15 cellular contexts compared by ENCODE assay signal in genomic region chr9:135330307-135330631, GRCh38.
DNase-seq lines count a peak whose midpoint lies in the region; ATAC-seq and TF ChIP-seq lines count a peak whose summit lies in the region.
"Had no signal": no experiment of that assay in that cellular context is flagged by ENCODE, and none has a peak within 500 bp of the region (broad histone marks: within the 10 kb centered on the region; RNA-seq: fewer than 3 reads in every experiment).

No MANE protein-coding gene starts in this region.

- DNase-seq in activated CD4-positive, alpha-beta memory T cell treated with anti-CD3 and anti-CD28 coated beads, Interleukin-2, amount 10 ng/mL, durations not matched to agents 7 days and 5 days, result peak; percentile 1
- DNase-seq in activated CD4-positive, alpha-beta memory T cell treated with anti-CD3 and anti-CD28 coated beads for 36 hours, result no peak
- DNase-seq in COLO668 (lab: John Stamatoyannopoulos, UW; ENCODE audit: unreplicated experiment) (peak; percentile 21), WTC11 (ENCODE audit: low spot score) (peak; percentile 4), osteocyte (ENCODE audit: extremely low spot score, unreplicated experiment) (peak; percentile 48), GM13976 (ENCODE audit: low spot score) (no peak)
- DNase-seq: CD4-positive, alpha-beta T cell; DMS53; EL; GOT3; NCI-H2029 treated with DMSO at 0.1 percent for 48 hours; NCI-H446 treated with DMSO at 0.1 percent for 48 hours had no signal

- ATAC-seq in WTC11 (no peak), HG03135 (IDR thresholded peaks at IDR 0.05; ENCODE audit: unreplicated experiment) (no peak), GM19463 (IDR thresholded peaks at IDR 0.05; ENCODE audit: unreplicated experiment) (no peak)
- ATAC-seq: K562 had no signal

- no peak overlapping the region for H3K4me3 Mint-ChIP-seq in activated CD4-positive, alpha-beta memory T cell treated with anti-CD3 and anti-CD28 coated beads, Interleukin-2, amount 10 ng/mL, durations not matched to agents 7 days and 5 days
- H3K4me3 Mint-ChIP-seq in activated CD4-positive, alpha-beta memory T cell treated with anti-CD3 and anti-CD28 coated beads for 36 hours, result no peak overlapping the region
- H3K4me3 Mint-ChIP-seq in WTC11 (no peak overlapping the region), osteocyte (ENCODE audit: unreplicated experiment) (no peak overlapping the region)
- H3K4me3 Mint-ChIP-seq: CD4-positive, alpha-beta T cell had no signal

- H3K27ac Mint-ChIP-seq in activated CD4-positive, alpha-beta memory T cell treated with anti-CD3 and anti-CD28 coated beads, Interleukin-2, amount 10 ng/mL, durations not matched to agents 7 days and 5 days, result no peak overlapping the region
- no peak overlapping the region for H3K27ac Mint-ChIP-seq in activated CD4-positive, alpha-beta memory T cell treated with anti-CD3 and anti-CD28 coated beads for 36 hours
- H3K27ac Mint-ChIP-seq in WTC11, result no peak overlapping the region
- no peak overlapping the region for H3K27ac Mint-ChIP-seq in osteocyte (ENCODE audit: unreplicated experiment)
- H3K27ac Mint-ChIP-seq: CD4-positive, alpha-beta T cell had no signal

- H3K4me1 Mint-ChIP-seq in activated CD4-positive, alpha-beta memory T cell treated with anti-CD3 and anti-CD28 coated beads, Interleukin-2, amount 10 ng/mL, durations not matched to agents 7 days and 5 days, result no peaks in the 10 kb centered on the region
- H3K4me1 Mint-ChIP-seq in activated CD4-positive, alpha-beta memory T cell treated with anti-CD3 and anti-CD28 coated beads for 36 hours (ENCODE audit: low read depth), result no peaks in the 10 kb centered on the region
- 0 out of 2 replicates have a peak, but pooled peaks cover 5% of the 10 kb centered on the region for H3K4me1 Mint-ChIP-seq in WTC11
- H3K4me1 Mint-ChIP-seq in osteocyte (ENCODE audit: unreplicated experiment), result no peaks in the 10 kb centered on the region

- POLR2A ChIA-PET in activated CD4-positive, alpha-beta memory T cell treated with anti-CD3 and anti-CD28 coated beads, Interleukin-2, amount 10 ng/mL, durations not matched to agents 7 days and 5 days (lab: Charles Lee), result no interaction called here
- POLR2A ChIA-PET in activated CD4-positive, alpha-beta memory T cell treated with anti-CD3 and anti-CD28 coated beads for 36 hours (lab: Charles Lee), result no interaction called here
- POLR2A ChIA-PET in WTC11 (lab: Charles Lee), result no interaction called here

- TF ChIP-seq CTCF in WTC11 (IDR thresholded peaks at IDR 0.05), result no peak
- no peak for TF ChIP-seq CTCF in osteocyte (IDR thresholded peaks at IDR 0.05)
- TF ChIP-seq CTCF in GM13976 (IDR thresholded peaks at IDR 0.05; ENCODE audit: borderline replicate concordance, control extremely low read depth, extremely low read depth, insufficient read depth, missing control alignments), result no peak

- no peaks in the 10 kb centered on the region for H3K36me3 Mint-ChIP-seq in activated CD4-positive, alpha-beta memory T cell treated with anti-CD3 and anti-CD28 coated beads, Interleukin-2, amount 10 ng/mL, durations not matched to agents 7 days and 5 days (ENCODE audit: low read depth)
- no peaks in the 10 kb centered on the region for H3K36me3 Mint-ChIP-seq in activated CD4-positive, alpha-beta memory T cell treated with anti-CD3 and anti-CD28 coated beads for 36 hours
- peaks cover 7% of the 10 kb centered on the region for H3K36me3 Mint-ChIP-seq in WTC11
- no peaks in the 10 kb centered on the region for H3K36me3 Mint-ChIP-seq in osteocyte (ENCODE audit: unreplicated experiment)

- in situ Hi-C loops in GM13976 (cut with MboI; ENCODE audit: low sequenced_read_pairs, unreplicated experiment), result no loop called here

- intact Hi-C loops in activated CD4-positive, alpha-beta memory T cell treated with anti-CD3 and anti-CD28 coated beads for 36 hours (cut with micrococcal nuclease), result no loop called here

- peaks cover 2% of the 10 kb centered on the region for H3K27me3 Mint-ChIP-seq in activated CD4-positive, alpha-beta memory T cell treated with anti-CD3 and anti-CD28 coated beads, Interleukin-2, amount 10 ng/mL, durations not matched to agents 7 days and 5 days
- H3K27me3 Mint-ChIP-seq in activated CD4-positive, alpha-beta memory T cell treated with anti-CD3 and anti-CD28 coated beads for 36 hours, result peaks cover 5% of the 10 kb centered on the region
- H3K27me3 Mint-ChIP-seq in WTC11 (ENCODE audit: low read depth) (no peaks in the 10 kb centered on the region), osteocyte (ENCODE audit: unreplicated experiment) (no peaks in the 10 kb centered on the region)

- CTCF ChIA-PET in activated CD4-positive, alpha-beta memory T cell treated with anti-CD3 and anti-CD28 coated beads, Interleukin-2, amount 10 ng/mL, durations not matched to agents 7 days and 5 days (lab: Charles Lee), result no interaction called here
- CTCF ChIA-PET in activated CD4-positive, alpha-beta memory T cell treated with anti-CD3 and anti-CD28 coated beads for 36 hours (lab: Charles Lee), result no interaction called here
- CTCF ChIA-PET in WTC11 (lab: Charles Lee), result no interaction called here

- H3K9me3 Mint-ChIP-seq in activated CD4-positive, alpha-beta memory T cell treated with anti-CD3 and anti-CD28 coated beads, Interleukin-2, amount 10 ng/mL, durations not matched to agents 7 days and 5 days, result no peaks in the 10 kb centered on the region
- H3K9me3 Mint-ChIP-seq in activated CD4-positive, alpha-beta memory T cell treated with anti-CD3 and anti-CD28 coated beads for 36 hours, result no peaks in the 10 kb centered on the region
- H3K9me3 Mint-ChIP-seq in WTC11, result peaks cover 14% of the 10 kb centered on the region
- H3K9me3 Mint-ChIP-seq in osteocyte (ENCODE audit: unreplicated experiment), result peaks cover 4% of the 10 kb centered on the region
- H3K9me3 Mint-ChIP-seq: CD4-positive, alpha-beta T cell had no signal

TF ChIP-seq in WTC11, 78 proteins besides CTCF, POLR2A, EP300 and RAD21 (continues in another document):
- TF ChIP-seq ZNF671 (CRISPR knock-in tag; IDR thresholded peaks at IDR 0.05), result no peak
- no peak for TF ChIP-seq ATF3 (CRISPR knock-in tag; conservative IDR thresholded peaks at IDR 0.05)
- TF ChIP-seq SMAD3 (CRISPR knock-in tag; IDR thresholded peaks at IDR 0.05; ENCODE audit: borderline replicate concordance), result no peak
- TF ChIP-seq ZNF219 (CRISPR knock-in tag; IDR thresholded peaks at IDR 0.05; ENCODE audit: borderline replicate concordance), result no peak
- TF ChIP-seq USF1 (CRISPR knock-in tag; IDR thresholded peaks at IDR 0.05), result no peak
- TF ChIP-seq SOX15 (CRISPR knock-in tag; IDR thresholded peaks at IDR 0.05), result no peak
- TF ChIP-seq ZNF121 (CRISPR knock-in tag; IDR thresholded peaks at IDR 0.05), result no peak
- no peak for TF ChIP-seq ZBTB21 (CRISPR knock-in tag; IDR thresholded peaks at IDR 0.05; ENCODE audit: borderline replicate concordance)
- TF ChIP-seq JUN (CRISPR knock-in tag; IDR thresholded peaks at IDR 0.05), result no peak
- no peak for TF ChIP-seq FOXJ3 (CRISPR knock-in tag; IDR thresholded peaks at IDR 0.05; ENCODE audit: borderline replicate concordance)
- TF ChIP-seq NR1H2 (CRISPR knock-in tag; IDR thresholded peaks at IDR 0.05), result no peak
- TF ChIP-seq ATF6 (CRISPR knock-in tag; IDR thresholded peaks at IDR 0.05), result no peak
- no peak for TF ChIP-seq NFATC4 (CRISPR knock-in tag; IDR thresholded peaks at IDR 0.05)
- TF ChIP-seq CREB1 (CRISPR knock-in tag; IDR thresholded peaks at IDR 0.05), result no peak
- no peak for TF ChIP-seq ZMAT4 (CRISPR knock-in tag; IDR thresholded peaks at IDR 0.05)
- TF ChIP-seq E2F4 (CRISPR knock-in tag; IDR thresholded peaks at IDR 0.05; ENCODE audit: borderline replicate concordance, low read depth), result no peak

Comparison
In these comparisons a context has a peak if more than half of its experiments do, and no peak if none do; other contexts are left out.
1. DNase-seq: peak in activated CD4-positive, alpha-beta memory T cell treated with anti-CD3 and anti-CD28 coated beads, Interleukin-2, amount 10 ng/mL, durations not matched to agents 7 days and 5 days (single experiment), COLO668 (single experiment), WTC11 (single experiment) and osteocyte (single experiment); none in activated CD4-positive, alpha-beta memory T cell treated with anti-CD3 and anti-CD28 coated beads for 36 hours (single experiment) and GM13976 (single experiment).